41 cellular contexts compared by ENCODE assay signal in genomic region chr6:92770540-92770939, GRCh38.
"Had no signal": no experiment of that assay in that cellular context is flagged by ENCODE, and none has a peak within 500 bp of the region (broad histone marks: within the 10 kb centered on the region; RNA-seq: fewer than 3 reads in every experiment).

No MANE protein-coding gene starts in this region.

- H3K4me1 ChIP-seq: adrenal gland, ascending aorta, body of pancreas, breast epithelium had no signal

- H3K36me3 ChIP-seq: adrenal gland, ascending aorta, brain microvascular endothelial cell, breast epithelium, cardiac muscle cell had no signal

- H3K9me3 ChIP-seq: adrenal gland, ascending aorta, body of pancreas, breast epithelium had no signal

- H3K4me1 Mint-ChIP-seq: activated naive CD4-positive, alpha-beta T cell treated with anti-CD3 and anti-CD28 coated beads, Interleukin-2, amount 10 ng/mL, durations not matched to agents 7 days and 5 days; activated naive CD4-positive, alpha-beta T cell treated with anti-CD3 and anti-CD28 coated beads, Interleukin-2, amount 50 U/mL, for 24 hours; activated naive CD8-positive, alpha-beta T cell treated with anti-CD3 and anti-CD28 coated beads for 36 hours; activated naive CD8-positive, alpha-beta T cell treated with anti-CD3 and anti-CD28 coated beads, Interleukin-2, amount 10 ng/mL, durations not matched to agents 7 days and 5 days; activated naive CD8-positive, alpha-beta T cell treated with anti-CD3 and anti-CD28 coated beads, Interleukin-2, amount 50 U/mL, for 24 hours; activated T-helper 17 cell treated with anti-CD3 and anti-CD28 coated beads, Interleukin-2, amount 50 U/mL, for 72 hours; brain; central memory CD8-positive, alpha-beta T cell had no signal

- H3K27me3 ChIP-seq: adrenal gland, ascending aorta, body of pancreas, brain microvascular endothelial cell, breast epithelium, cardiac muscle cell had no signal

- H3K27ac Mint-ChIP-seq: activated naive CD4-positive, alpha-beta T cell treated with anti-CD3 and anti-CD28 coated beads for 36 hours; activated naive CD4-positive, alpha-beta T cell treated with anti-CD3 and anti-CD28 coated beads, Interleukin-2, amount 10 ng/mL, durations not matched to agents 7 days and 5 days; activated naive CD4-positive, alpha-beta T cell treated with anti-CD3 and anti-CD28 coated beads, Interleukin-2, amount 50 U/mL, for 24 hours; activated naive CD4-positive, alpha-beta T cell treated with anti-CD3 and anti-CD28 coated beads, Interleukin-2, amount 50 U/mL, for 72 hours; activated naive CD8-positive, alpha-beta T cell; activated naive CD8-positive, alpha-beta T cell treated with anti-CD3 and anti-CD28 coated beads for 36 hours; activated naive CD8-positive, alpha-beta T cell treated with anti-CD3 and anti-CD28 coated beads, Interleukin-2, amount 10 ng/mL, durations not matched to agents 7 days and 5 days; activated naive CD8-positive, alpha-beta T cell treated with anti-CD3 and anti-CD28 coated beads, Interleukin-2, amount 50 U/mL, for 24 hours; activated T-cell treated with anti-CD3 and anti-CD28 coated beads, Interleukin-2, amount 50 U/mL, for 24 hours; activated T-cell treated with anti-CD3 and anti-CD28 coated beads, Interleukin-2, amount 50 U/mL, for 72 hours; activated T-helper 1 cell treated with anti-CD3 and anti-CD28 coated beads, Interleukin-12 subunit alpha, Interleukin-12 subunit beta, Interleukin-2, Interleukin-4 antibody, amounts not matched to agents 30 ng/mL and 10 ng/mL and 1 ng/mL, durations not matched to agents 14 hours and 24 hours and 36 hours; activated T-helper 17 cell treated with anti-CD3 and anti-CD28 coated beads, Interleukin-2, amount 50 U/mL, for 72 hours; activated T-helper 2 cell treated with anti-CD3 and anti-CD28 coated beads, Interferon-gamma antibody, Interleukin-2, Interleukin-4, amounts not matched to agents 10 μg/mL and 5 μg/mL and 100 μg/mL, durations not matched to agents 14 hours and 24 hours and 36 hours; brain had no signal

- DNase-seq: activated effector memory CD4-positive, alpha-beta T cell treated with anti-CD3 and anti-CD28 coated beads, Interleukin-2, amount 50 U/mL, for 16 hours; activated effector memory CD4-positive, alpha-beta T cell treated with Interleukin-2 at 50 U/mL for 16 hours; activated gamma-delta T cell; activated gamma-delta T cell treated with Interleukin-2 at 50 U/mL for 16 hours; activated naive CD4-positive, alpha-beta T cell; activated naive CD4-positive, alpha-beta T cell treated with anti-CD3 and anti-CD28 coated beads for 36 hours; activated naive CD4-positive, alpha-beta T cell treated with anti-CD3 and anti-CD28 coated beads, Interleukin-2, amount 10 ng/mL, durations not matched to agents 7 days and 5 days; activated naive CD4-positive, alpha-beta T cell treated with anti-CD3 and anti-CD28 coated beads, Interleukin-2, amount 50 U/mL, for 16 hours; activated naive CD4-positive, alpha-beta T cell treated with Interleukin-2 at 50 U/mL for 16 hours; activated naive CD8-positive, alpha-beta T cell treated with anti-CD3 and anti-CD28 coated beads for 36 hours; activated naive CD8-positive, alpha-beta T cell treated with anti-CD3 and anti-CD28 coated beads, Interleukin-2, amount 10 ng/mL, durations not matched to agents 7 days and 5 days; activated naive CD8-positive, alpha-beta T cell treated with anti-CD3 and anti-CD28 coated beads, Interleukin-2, amount 50 U/mL, for 24 hours; activated T-cell treated with anti-CD3 and anti-CD28 coated beads for 4 hours; activated T-cell treated with anti-CD3 and anti-CD28 coated beads, Interleukin-2, amount 50 U/mL, for 1 hour; activated T-cell treated with anti-CD3 and anti-CD28 coated beads, Interleukin-2, amount 50 U/mL, for 24 hours; activated T-cell treated with anti-CD3 and anti-CD28 coated beads, Interleukin-2, amount 50 U/mL, for 4 hours; activated T-cell treated with anti-CD3 and anti-CD28 coated beads, Interleukin-2, amount 50 U/mL, for 48 hours; activated T-cell treated with anti-CD3 and anti-CD28 coated beads, Interleukin-2, amount 50 U/mL, for 72 hours; adrenal gland; amniotic stem cell; amygdala; anterior cingulate cortex; aorta; body of pancreas; brain microvascular endothelial cell; caudate nucleus; central memory CD4-positive, alpha-beta T cell; cerebellar nuclear complex had no signal

- H3K27ac ChIP-seq: adrenal gland, ascending aorta, body of pancreas, brain microvascular endothelial cell, breast epithelium, cardiac muscle cell had no signal

- ATAC-seq: activated naive CD4-positive, alpha-beta T cell treated with anti-CD3 and anti-CD28 coated beads, Interleukin-2, amount 50 U/mL, for 72 hours; activated naive CD8-positive, alpha-beta T cell treated with anti-CD3 and anti-CD28 coated beads, Interleukin-2, amount 50 U/mL, for 24 hours; activated T-cell treated with anti-CD3 and anti-CD28 coated beads, Interleukin-2, amount 50 U/mL, for 4 hours; activated T-cell treated with anti-CD3 and anti-CD28 coated beads, Interleukin-2, amount 50 U/mL, for 72 hours; activated T-helper 17 cell treated with anti-CD3 and anti-CD28 coated beads, Interleukin-2, amount 50 U/mL, for 72 hours; body of pancreas had no signal

- H3K4me3 Mint-ChIP-seq: activated naive CD4-positive, alpha-beta T cell treated with anti-CD3 and anti-CD28 coated beads for 36 hours; activated naive CD4-positive, alpha-beta T cell treated with anti-CD3 and anti-CD28 coated beads, Interleukin-2, amount 10 ng/mL, durations not matched to agents 7 days and 5 days; activated naive CD4-positive, alpha-beta T cell treated with anti-CD3 and anti-CD28 coated beads, Interleukin-2, amount 50 U/mL, for 24 hours; activated naive CD8-positive, alpha-beta T cell; activated naive CD8-positive, alpha-beta T cell treated with anti-CD3 and anti-CD28 coated beads for 36 hours; activated naive CD8-positive, alpha-beta T cell treated with anti-CD3 and anti-CD28 coated beads, Interleukin-2, amount 10 ng/mL, durations not matched to agents 7 days and 5 days; activated naive CD8-positive, alpha-beta T cell treated with anti-CD3 and anti-CD28 coated beads, Interleukin-2, amount 50 U/mL, for 24 hours; activated T-cell treated with anti-CD3 and anti-CD28 coated beads, Interleukin-2, amount 50 U/mL, for 24 hours; activated T-cell treated with anti-CD3 and anti-CD28 coated beads, Interleukin-2, amount 50 U/mL, for 4 hours; activated T-cell treated with anti-CD3 and anti-CD28 coated beads, Interleukin-2, amount 50 U/mL, for 72 hours; activated T-helper 1 cell treated with anti-CD3 and anti-CD28 coated beads, Interleukin-12 subunit alpha, Interleukin-12 subunit beta, Interleukin-2, Interleukin-4 antibody, amounts not matched to agents 30 ng/mL and 10 ng/mL and 1 ng/mL, durations not matched to agents 14 hours and 24 hours and 36 hours; activated T-helper 17 cell treated with anti-CD3 and anti-CD28 coated beads, Interleukin-2, amount 50 U/mL, for 72 hours; brain; central memory CD8-positive, alpha-beta T cell had no signal

- H3K36me3 Mint-ChIP-seq: activated naive CD4-positive, alpha-beta T cell treated with anti-CD3 and anti-CD28 coated beads, Interleukin-2, amount 10 ng/mL, durations not matched to agents 7 days and 5 days; activated naive CD4-positive, alpha-beta T cell treated with anti-CD3 and anti-CD28 coated beads, Interleukin-2, amount 50 U/mL, for 24 hours; activated naive CD4-positive, alpha-beta T cell treated with anti-CD3 and anti-CD28 coated beads, Interleukin-2, amount 50 U/mL, for 72 hours; activated naive CD8-positive, alpha-beta T cell; activated naive CD8-positive, alpha-beta T cell treated with anti-CD3 and anti-CD28 coated beads for 36 hours; activated naive CD8-positive, alpha-beta T cell treated with anti-CD3 and anti-CD28 coated beads, Interleukin-2, amount 10 ng/mL, durations not matched to agents 7 days and 5 days; brain had no signal

- H3K27me3 Mint-ChIP-seq: activated naive CD4-positive, alpha-beta T cell treated with anti-CD3 and anti-CD28 coated beads, Interleukin-2, amount 10 ng/mL, durations not matched to agents 7 days and 5 days; activated naive CD4-positive, alpha-beta T cell treated with anti-CD3 and anti-CD28 coated beads, Interleukin-2, amount 50 U/mL, for 24 hours; activated naive CD8-positive, alpha-beta T cell; activated naive CD8-positive, alpha-beta T cell treated with anti-CD3 and anti-CD28 coated beads for 36 hours; activated naive CD8-positive, alpha-beta T cell treated with anti-CD3 and anti-CD28 coated beads, Interleukin-2, amount 10 ng/mL, durations not matched to agents 7 days and 5 days; activated naive CD8-positive, alpha-beta T cell treated with anti-CD3 and anti-CD28 coated beads, Interleukin-2, amount 50 U/mL, for 24 hours; activated T-cell treated with anti-CD3 and anti-CD28 coated beads, Interleukin-2, amount 50 U/mL, for 24 hours; activated T-helper 17 cell treated with anti-CD3 and anti-CD28 coated beads, Interleukin-2, amount 50 U/mL, for 72 hours; brain; central memory CD8-positive, alpha-beta T cell had no signal

- FAIRE-seq: astrocyte, bronchial epithelial cell had no signal

- H3K9me3 Mint-ChIP-seq: activated naive CD4-positive, alpha-beta T cell treated with anti-CD3 and anti-CD28 coated beads, Interleukin-2, amount 10 ng/mL, durations not matched to agents 7 days and 5 days; activated naive CD4-positive, alpha-beta T cell treated with anti-CD3 and anti-CD28 coated beads, Interleukin-2, amount 50 U/mL, for 24 hours; activated naive CD8-positive, alpha-beta T cell treated with anti-CD3 and anti-CD28 coated beads for 36 hours; activated naive CD8-positive, alpha-beta T cell treated with anti-CD3 and anti-CD28 coated beads, Interleukin-2, amount 10 ng/mL, durations not matched to agents 7 days and 5 days; activated T-helper 1 cell treated with anti-CD3 and anti-CD28 coated beads, Interleukin-12 subunit alpha, Interleukin-12 subunit beta, Interleukin-2, Interleukin-4 antibody, amounts not matched to agents 30 ng/mL and 10 ng/mL and 1 ng/mL, durations not matched to agents 14 hours and 24 hours and 36 hours; activated T-helper 2 cell treated with anti-CD3 and anti-CD28 coated beads, Interferon-gamma antibody, Interleukin-2, Interleukin-4, amounts not matched to agents 10 μg/mL and 5 μg/mL and 100 μg/mL, durations not matched to agents 14 hours and 24 hours and 36 hours; central memory CD8-positive, alpha-beta T cell had no signal

- H3K4me3 ChIP-seq: adrenal gland, ascending aorta, body of pancreas, breast epithelium, cardiac muscle cell had no signal
